In genomic region chr2:69227717-69228116, GRCh38 we compare ENCODE assay signal across 14 cellular contexts.
DNase-seq lines count a peak whose midpoint lies in the region; ATAC-seq, FAIRE-seq and TF ChIP-seq lines count a peak whose summit lies in the region.
"Had no signal": no experiment of that assay in that cellular context is flagged by ENCODE, and none has a peak within 500 bp of the region (broad histone marks: within the 10 kb centered on the region; RNA-seq: fewer than 3 reads in every experiment).

No MANE protein-coding gene starts in this region.

- H3K79me2 ChIP-seq in GM12878 (ENCODE audit: control insufficient read depth, insufficient read depth, low read length) = no peaks in the 10 kb centered on the region

- H3K27me3 ChIP-seq in IMR-90 (ENCODE audit: control insufficient read depth, insufficient read depth, low read length) (no peaks in the 10 kb centered on the region), GM12878 (replicated peaks in 1 of 2; ENCODE audit: control insufficient read depth in 2 of 2, insufficient read depth in 2 of 2, low read length in 1 of 2) (peaks cover 1 to 7% of the 10 kb centered on the region in 2 experiments; a peak in 3 of 4 replicates), gastroesophageal sphincter (no peaks in the 10 kb centered on the region)

- H3K4me3 ChIP-seq in A549 (no peak overlapping the region), IMR-90 (ENCODE audit: insufficient read depth, low read depth, low read length) (no peak overlapping the region), GM12878 (no peak overlapping the region), gastroesophageal sphincter (no peak overlapping the region)

- no peak overlapping the region for H4K91ac ChIP-seq in IMR-90 (ENCODE audit: insufficient read depth, low read depth, low read length)

- H2BK5ac ChIP-seq in IMR-90 (ENCODE audit: low read depth, low read length, poor library complexity, severe bottlenecking) = no peak overlapping the region

- peaks cover 13 to 49% of the 10 kb centered on the region in 2 experiments for H3K79me1 ChIP-seq in IMR-90 (ENCODE audit: low read depth in 1 of 2, low read length in 2 of 2)

- DNase-seq in A549 (ENCODE audit: low read depth in 1 of 2, low spot score in 1 of 2) (peak in 1 of 2 experiments; percentile 38), IMR-90 (no peak), GM12878 (ENCODE audit: low read depth, low spot score) (no peak), left colon (peak; percentile 36 to 51)
- DNase-seq: DMS 273 treated with DMSO at 0.1 percent for 48 hours, NCI-H1436, NCI-H2029 treated with DMSO at 0.1 percent for 48 hours, NCI-H524, SIG-M5 had no signal

- H3K56ac ChIP-seq in IMR-90 (ENCODE audit: extremely low read depth, insufficient read depth, low read length) = no peak overlapping the region

- H3K36me3 ChIP-seq in IMR-90 (ENCODE audit: control insufficient read depth, insufficient read depth, low read length) (peaks cover 29% of the 10 kb centered on the region), GM12878 (ENCODE audit: control insufficient read depth in 2 of 2, insufficient read depth in 2 of 2, low read length in 1 of 2) (no peaks in the 10 kb centered on the region), gastroesophageal sphincter (peaks cover 0 to 4% of the 10 kb centered on the region in 2 donors)

- TF ChIP-seq RAD21 in A549 (conservative IDR thresholded peaks at IDR 0.05 in 1 of 2, IDR thresholded peaks at IDR 0.05 in 1 of 2) (no peak), IMR-90 (IDR thresholded peaks at IDR 0.05; ENCODE audit: low read length) (no peak), GM12878 (IDR thresholded peaks at IDR 0.05; ENCODE audit: insufficient read depth, low read depth, low read length) (no peak)

- H2BK20ac ChIP-seq in IMR-90 (ENCODE audit: low read depth, low read length) = no peak overlapping the region

- H3K9ac ChIP-seq in IMR-90 (ENCODE audit: low read depth, low read length) = no peak overlapping the region
- no peak overlapping the region for H3K9ac ChIP-seq in GM12878 (ENCODE audit: control insufficient read depth, insufficient read depth, low read length)

- no peak for TF ChIP-seq EP300 in A549 (IDR thresholded peaks at IDR 0.05)
- no peak for TF ChIP-seq EP300 in GM12878 (IDR thresholded peaks at IDR 0.05; ENCODE audit: borderline replicate concordance in 1 of 2, control insufficient read depth in 1 of 2, low read depth in 2 of 2, low read length in 2 of 2)
- no peak for TF ChIP-seq EP300 in gastroesophageal sphincter (IDR thresholded peaks at IDR 0.05)

- H3K14ac ChIP-seq in IMR-90 (replicated peaks; ENCODE audit: low read depth, low read length) = no peak overlapping the region

- peak overlapping the region in 1 of 2 experiments; percentile 30; a peak in 1 of 4 replicates for H4K8ac ChIP-seq in IMR-90 (ENCODE audit: low read depth in 2 of 2, low read length in 2 of 2)

- no peak overlapping the region for H3K23ac ChIP-seq in IMR-90 (ENCODE audit: low read depth, low read length)

- TF ChIP-seq CTCF in A549 (IDR thresholded peaks at IDR 0.05) (no peak), IMR-90 (conservative IDR thresholded peaks at IDR 0.05; ENCODE audit: low read depth, low read length) (no peak), GM12878 (IDR thresholded peaks at IDR 0.05 in 2 of 3, conservative IDR thresholded peaks at IDR 0.05 in 1 of 3; ENCODE audit: control insufficient read depth in 2 of 3, extremely low read depth in 1 of 3, insufficient read depth in 1 of 3, low read depth in 3 of 3, low read length in 3 of 3) (no peak), gastroesophageal sphincter (IDR thresholded peaks at IDR 0.05) (no peak)

- H2BK120ac ChIP-seq in IMR-90 (ENCODE audit: low read depth, low read length) = no peak overlapping the region

- H3K4me2 ChIP-seq in A549 (no peak overlapping the region), IMR-90 (ENCODE audit: low read depth, low read length) (no peak overlapping the region), GM12878 (ENCODE audit: control insufficient read depth, insufficient read depth) (no peak overlapping the region)

- H3K9me3 ChIP-seq in A549 = no peaks in the 10 kb centered on the region
- H3K9me3 ChIP-seq in IMR-90 (ENCODE audit: control insufficient read depth, insufficient read depth, low read length) = no peaks in the 10 kb centered on the region
- no peaks in the 10 kb centered on the region; the same call in 2 of the 3 replicates for H3K9me3 ChIP-seq in GM12878 (replicated peaks; ENCODE audit: control insufficient read depth, insufficient read depth, low read length)
- no peaks in the 10 kb centered on the region for H3K9me3 ChIP-seq in gastroesophageal sphincter

- H2AFZ ChIP-seq in IMR-90 (replicated peaks; ENCODE audit: low read length, poor library complexity) (no peak overlapping the region), GM12878 (ENCODE audit: control insufficient read depth, low read depth, low read length) (no peak overlapping the region)

- H2BK15ac ChIP-seq in IMR-90 (ENCODE audit: low read depth, low read length) = 0 out of 3 replicates have a peak overlapping the region, but pooled peaks have one; percentile 11

- dilution Hi-C loops in IMR-90 (cut with HindIII; ENCODE audit: low sequenced_read_pairs, unreplicated experiment) = no loop called here

- FAIRE-seq in A549 (lab: Jason Lieb, UNC) = no peak
- FAIRE-seq in GM12878 (lab: Jason Lieb, UNC) = no peak
- FAIRE-seq: H54 had no signal

- peak overlapping the region; percentile 30; the same call in 1 of the 2 replicates for H4K5ac ChIP-seq in IMR-90 (ENCODE audit: low read depth, low read length)

- H3K4me1 ChIP-seq in A549 (peaks cover 6% of the 10 kb centered on the region; the same call in 1 of the 3 replicates), IMR-90 (ENCODE audit: control insufficient read depth, insufficient read depth, low read length) (peaks cover 22% of the 10 kb centered on the region), GM12878 (ENCODE audit: control insufficient read depth, insufficient read depth, low read length) (no peaks in the 10 kb centered on the region), gastroesophageal sphincter (peaks cover 0 to 26% (median 5%) of the 10 kb centered on the region in 3 donors)

- POLR2A ChIA-PET in A549 (lab: Yijun Ruan, JAX) (no interaction called here), IMR-90 (lab: Charles Lee; ENCODE audit: unreplicated experiment) (no interaction called here), GM12878 (lab: Charles Lee) (no interaction called here)

- CTCF ChIA-PET in A549 (lab: Yijun Ruan, JAX) = interaction anchor here (1.1 to 3.7 kb wide), 3 partner anchors 15 to 80 kb away, joined by 3 to 21 read pairs (median 9); no protein-coding TSS in a partner anchor
- CTCF ChIA-PET in IMR-90 (lab: Yijun Ruan, JAX) = no interaction called here
- CTCF ChIA-PET in GM12878 (lab: Yijun Ruan, JAX) = no interaction called here

- no peak for TF ChIP-seq POLR2A in A549 (IDR thresholded peaks at IDR 0.05; ENCODE audit: low read length)
- no peak for TF ChIP-seq POLR2A in IMR-90 (IDR thresholded peaks at IDR 0.05; ENCODE audit: low read depth, low read length)
- no peak for TF ChIP-seq POLR2A in GM12878 (IDR thresholded peaks at IDR 0.05; ENCODE audit: low read depth, low read length)
- TF ChIP-seq POLR2A in gastroesophageal sphincter (IDR thresholded peaks at IDR 0.05) = no peak

- peaks cover 21% of the 10 kb centered on the region for H3K9me1 ChIP-seq in IMR-90 (ENCODE audit: insufficient read depth, low read length)

- RAD21 ChIA-PET in GM12878 (lab: Charles Lee; ENCODE audit: unreplicated experiment) = no interaction called here

- BruUV-seq in IMR-90 (replicated peaks; lab: Mats Ljungman, UMichigan) (no TSS peak), GM12878 (replicated peaks; lab: Mats Ljungman, UMichigan) (no TSS peak)

- SMC1A ChIA-PET in GM12878 (lab: Charles Lee; ENCODE audit: uncharacterized antibody, unreplicated experiment) = interaction anchor here (1.1 kb wide), 1 partner anchor 10 kb away, joined by 3 read pairs; no protein-coding TSS in a partner anchor

- H3K27ac ChIP-seq in A549 (no peak overlapping the region), IMR-90 (ENCODE audit: insufficient read depth, low read length) (no peak overlapping the region), GM12878 (ENCODE audit: control insufficient read depth, insufficient read depth) (no peak overlapping the region), gastroesophageal sphincter (no peak overlapping the region)
- H3K27ac ChIP-seq: C4-2B had no signal

- intact Hi-C loops in IMR-90 (cut with micrococcal nuclease) = no loop called here
- intact Hi-C loops in GM12878 (cut with micrococcal nuclease; ENCODE audit: unreplicated experiment) = no loop called here
- intact Hi-C loops in left colon (cut with DNase I, micrococcal nuclease) = no loop called here

- H3K18ac ChIP-seq in IMR-90 (ENCODE audit: low read depth, low read length) = no peak overlapping the region

- H2AK9ac ChIP-seq in IMR-90 (replicated peaks; ENCODE audit: low read depth, low read length, poor library complexity) = no peak overlapping the region

- H3K4ac ChIP-seq in IMR-90 (ENCODE audit: low read depth, low read length) = peak overlapping the region; percentile 25; the same call in 1 of the 2 replicates

- H4K20me1 ChIP-seq in IMR-90 (ENCODE audit: insufficient read depth, low read length) (no peaks in the 10 kb centered on the region), GM12878 (ENCODE audit: control insufficient read depth, insufficient read depth) (no peaks in the 10 kb centered on the region)

- peak overlapping the region; percentile 85; the same call in 1 of the 2 replicates for H2AK5ac ChIP-seq in IMR-90 (ENCODE audit: low read depth, low read length)

- ATAC-seq in A549 (peak; percentile 26 to 64; a peak in 3 of 6 replicates), IMR-90 (ENCODE audit: low read depth) (no peak), GM12878 (no peak), left colon (peak; percentile 62), gastroesophageal sphincter (no peak), HG02759 (IDR thresholded peaks at IDR 0.05; ENCODE audit: unreplicated experiment) (no peak), GM18517 (IDR thresholded peaks at IDR 0.05; ENCODE audit: unreplicated experiment) (no peak)

- in situ Hi-C loops in IMR-90 (cut with MboI; ENCODE audit: low sequenced_read_pairs) = no loop called here
- in situ Hi-C loops in GM12878 (cut with MboI) = no loop called here

TF ChIP-seq in A549, 52 proteins besides CTCF, POLR2A, EP300 and RAD21 (continues in another document):
- TF ChIP-seq PHF8 (IDR thresholded peaks at IDR 0.05; ENCODE audit: borderline replicate concordance, low read depth) (no peak), MAFK (IDR thresholded peaks at IDR 0.05; ENCODE audit: partially characterized antibody) (no peak), SREBF2 (IDR thresholded peaks at IDR 0.05) (no peak), EHF (CRISPR knock-in tag; IDR thresholded peaks at IDR 0.05) (no peak)

TF ChIP-seq in IMR-90, 13 proteins besides CTCF, POLR2A, EP300 and RAD21 (continues in another document):
- no peak for TF ChIP-seq NFE2L2 (IDR thresholded peaks at IDR 0.05; ENCODE audit: low read depth, low read length)

Comparison
In these comparisons a context has a peak if more than half of its experiments do, and no peak if none do; other contexts are left out.
1. ATAC-seq: peak in A549 (2 of 2) and left colon (single experiment); none in IMR-90 (single experiment), GM12878 (single experiment), gastroesophageal sphincter (single experiment), HG02759 (single experiment) and GM18517 (single experiment).
2. DNase-seq: peak in left colon (2 of 2); none in IMR-90 (single experiment) and GM12878 (single experiment).